ENCODE assay signal across 31 cellular contexts in the genomic region with DNA sequence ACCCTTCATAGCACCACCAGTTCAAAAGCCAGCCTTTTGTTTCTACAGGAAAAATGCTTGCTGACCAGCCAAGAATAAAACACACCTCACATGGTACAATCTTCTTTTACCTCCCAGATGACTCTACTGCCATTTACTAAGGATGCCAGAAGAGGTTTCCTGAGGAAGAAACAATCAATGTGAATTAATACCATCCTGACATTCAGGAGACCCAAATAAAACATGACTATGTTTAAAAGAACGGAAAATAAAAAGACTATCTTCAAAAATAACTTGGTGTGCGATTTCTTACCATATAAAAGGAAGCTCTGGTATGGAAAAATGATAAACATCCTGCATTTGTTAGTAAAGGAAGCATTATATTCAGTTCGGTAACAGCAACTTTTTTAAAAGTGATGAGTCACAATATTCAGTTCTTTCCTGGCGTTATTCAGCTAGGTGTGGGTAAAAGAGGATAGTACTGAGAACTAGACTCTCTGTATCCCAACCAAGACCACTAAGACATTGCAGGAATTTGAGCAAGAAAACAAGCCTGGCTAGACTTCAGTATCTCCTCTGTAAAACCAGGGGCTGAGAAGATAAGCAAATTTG. TPM values are rescaled to one million over a fixed set of nuclear protein-coding genes. Genes with fewer than 3 reads are reported as not detected.
DNase-seq lines count a peak whose midpoint lies in the region; ATAC-seq and TF ChIP-seq lines count a peak whose summit lies in the region.
"Had no signal": no experiment of that assay in that cellular context is flagged by ENCODE, and none has a peak within 500 bp of the region (broad histone marks: within the 10 kb centered on the region; RNA-seq: fewer than 3 reads in every experiment).

No MANE protein-coding gene starts in this region.

- no peaks in the 10 kb centered on the region for H3K27me3 Mint-ChIP-seq in activated T-helper 2 cell treated with anti-CD3 and anti-CD28 coated beads, Interferon-gamma antibody, Interleukin-2, Interleukin-4, amounts not matched to agents 10 μg/mL and 5 μg/mL and 100 μg/mL, durations not matched to agents 14 hours and 24 hours and 36 hours (ENCODE audit: low read depth)
- H3K27me3 Mint-ChIP-seq: activated CD8-positive, alpha-beta memory T cell treated with anti-CD3 and anti-CD28 coated beads, Interleukin-2, amount 10 ng/mL, durations not matched to agents 7 days and 5 days; CD4-positive, CD25-positive, alpha-beta regulatory T cell; effector memory CD8-positive, alpha-beta T cell had no signal

- H3K4me1 Mint-ChIP-seq in activated T-helper 2 cell treated with anti-CD3 and anti-CD28 coated beads, Interferon-gamma antibody, Interleukin-2, Interleukin-4, amounts not matched to agents 10 μg/mL and 5 μg/mL and 100 μg/mL, durations not matched to agents 14 hours and 24 hours and 36 hours (ENCODE audit: low read depth): no peaks in the 10 kb centered on the region
- H3K4me1 Mint-ChIP-seq: activated CD8-positive, alpha-beta memory T cell treated with anti-CD3 and anti-CD28 coated beads, Interleukin-2, amount 10 ng/mL, durations not matched to agents 7 days and 5 days; CD4-positive, CD25-positive, alpha-beta regulatory T cell had no signal

- no peak overlapping the region for H3K27ac Mint-ChIP-seq in activated T-helper 2 cell treated with anti-CD3 and anti-CD28 coated beads, Interferon-gamma antibody, Interleukin-2, Interleukin-4, amounts not matched to agents 10 μg/mL and 5 μg/mL and 100 μg/mL, durations not matched to agents 14 hours and 24 hours and 36 hours
- H3K27ac Mint-ChIP-seq: activated CD8-positive, alpha-beta memory T cell treated with anti-CD3 and anti-CD28 coated beads, Interleukin-2, amount 10 ng/mL, durations not matched to agents 7 days and 5 days; CD4-positive, CD25-positive, alpha-beta regulatory T cell; effector memory CD8-positive, alpha-beta T cell; WTC11 had no signal

- ATAC-seq in SK-N-SH treated with all-trans-retinoic acid at 6 μM for 48 hours: peak; percentile 51
- ATAC-seq: activated CD8-positive, alpha-beta memory T cell treated with anti-CD3 and anti-CD28 coated beads, Interleukin-2, amount 10 ng/mL, durations not matched to agents 7 days and 5 days; effector memory CD8-positive, alpha-beta T cell; K562; left lobe of liver; sciatic nerve; WTC11 had no signal

- intact Hi-C loops in activated T-helper 2 cell treated with anti-CD3 and anti-CD28 coated beads, Interferon-gamma antibody, Interleukin-2, Interleukin-4, amounts not matched to agents 10 μg/mL and 5 μg/mL and 100 μg/mL, durations not matched to agents 14 hours and 24 hours and 36 hours (cut with micrococcal nuclease): no loop called here

- no peak for TF ChIP-seq CTCF in fibroblast of villous mesenchyme (IDR thresholded peaks at IDR 0.05; ENCODE audit: insufficient read depth, low read depth, low read length)

- no peaks in the 10 kb centered on the region for H3K9me3 Mint-ChIP-seq in activated T-helper 2 cell treated with anti-CD3 and anti-CD28 coated beads, Interferon-gamma antibody, Interleukin-2, Interleukin-4, amounts not matched to agents 10 μg/mL and 5 μg/mL and 100 μg/mL, durations not matched to agents 14 hours and 24 hours and 36 hours
- H3K9me3 Mint-ChIP-seq: WTC11 had no signal

- DNase-seq in NOMO-1 treated with DMSO at 0.1 percent for 48 hours (lab: John Stamatoyannopoulos, UW; ENCODE audit: unreplicated experiment): peak; percentile 15
- DNase-seq in NOMO-1 (lab: John Stamatoyannopoulos, UW; ENCODE audit: unreplicated experiment in 2 of 2): no peak
- DNase-seq in fibroblast of villous mesenchyme (ENCODE audit: low read depth): peak; percentile 33
- DNase-seq in OCI-M2 (lab: John Stamatoyannopoulos, UW; ENCODE audit: unreplicated experiment): no peak
- DNase-seq in activated CD4-positive, alpha-beta T cell treated with anti-CD3 and anti-CD28 coated beads for 1 hour: no peak
- DNase-seq in activated T-helper 2 cell treated with anti-CD3 and anti-CD28 coated beads, Interferon-gamma antibody, Interleukin-2, Interleukin-4, amounts not matched to agents 10 μg/mL and 5 μg/mL and 100 μg/mL, durations not matched to agents 14 hours and 24 hours and 36 hours (ENCODE audit: low spot score): no peak
- no peak for DNase-seq in NCI-H2171 treated with DMSO at 0.1 percent for 48 hours (lab: John Stamatoyannopoulos, UW)
- DNase-seq: 8988T; activated CD4-positive, alpha-beta T cell treated with anti-CD3 and anti-CD28 coated beads, Interleukin-2, amount 50 U/mL, for 1 hour; activated CD8-positive, alpha-beta memory T cell treated with anti-CD3 and anti-CD28 coated beads, Interleukin-2, amount 10 ng/mL, durations not matched to agents 7 days and 5 days; activated naive CD4-positive, alpha-beta T cell; activated T-cell treated with anti-CD3 and anti-CD28 coated beads, Interleukin-2, amount 50 U/mL, for 48 hours; CD4-positive, CD25-positive, alpha-beta regulatory T cell; effector memory CD8-positive, alpha-beta T cell; EL; mesendoderm; MG63; NCI-H1436; NCI-H446 treated with DMSO at 0.1 percent for 48 hours; OCI-M1; SHP77; stimulated activated CD4-positive, alpha-beta T cell treated with anti-CD3 and anti-CD28 coated beads, Interleukin-15, amount 100 ng/mL, for 24 hours; stimulated activated naive CD4-positive, alpha-beta T cell treated with Interleukin-2 at 50 U/mL for 16 hours; SW 1271; T1000 had no signal

- no peaks in the 10 kb centered on the region for H3K36me3 Mint-ChIP-seq in activated T-helper 2 cell treated with anti-CD3 and anti-CD28 coated beads, Interferon-gamma antibody, Interleukin-2, Interleukin-4, amounts not matched to agents 10 μg/mL and 5 μg/mL and 100 μg/mL, durations not matched to agents 14 hours and 24 hours and 36 hours (ENCODE audit: low read depth)
- H3K36me3 Mint-ChIP-seq: activated CD8-positive, alpha-beta memory T cell treated with anti-CD3 and anti-CD28 coated beads, Interleukin-2, amount 10 ng/mL, durations not matched to agents 7 days and 5 days; CD4-positive, CD25-positive, alpha-beta regulatory T cell; WTC11 had no signal

- no peak overlapping the region for H3K4me3 ChIP-seq in fibroblast of villous mesenchyme (ENCODE audit: low read depth, low read length)
- H3K4me3 ChIP-seq: esophagus muscularis mucosa, K562, MG63 had no signal

- H3K4me3 Mint-ChIP-seq in activated T-helper 2 cell treated with anti-CD3 and anti-CD28 coated beads, Interferon-gamma antibody, Interleukin-2, Interleukin-4, amounts not matched to agents 10 μg/mL and 5 μg/mL and 100 μg/mL, durations not matched to agents 14 hours and 24 hours and 36 hours (ENCODE audit: low read depth): no peak overlapping the region
- H3K4me3 Mint-ChIP-seq: activated CD8-positive, alpha-beta memory T cell treated with anti-CD3 and anti-CD28 coated beads, Interleukin-2, amount 10 ng/mL, durations not matched to agents 7 days and 5 days; CD4-positive, CD25-positive, alpha-beta regulatory T cell; effector memory CD8-positive, alpha-beta T cell; WTC11 had no signal

TF ChIP-seq in SK-N-SH treated with all-trans-retinoic acid at 6 μM for 48 hours, 23 proteins besides CTCF, POLR2A, EP300 and RAD21 (continues in another document):
- TF ChIP-seq ZNF8 (CRISPR knock-in tag; IDR thresholded peaks at IDR 0.05): no peak
- TF ChIP-seq, protein P1, sequence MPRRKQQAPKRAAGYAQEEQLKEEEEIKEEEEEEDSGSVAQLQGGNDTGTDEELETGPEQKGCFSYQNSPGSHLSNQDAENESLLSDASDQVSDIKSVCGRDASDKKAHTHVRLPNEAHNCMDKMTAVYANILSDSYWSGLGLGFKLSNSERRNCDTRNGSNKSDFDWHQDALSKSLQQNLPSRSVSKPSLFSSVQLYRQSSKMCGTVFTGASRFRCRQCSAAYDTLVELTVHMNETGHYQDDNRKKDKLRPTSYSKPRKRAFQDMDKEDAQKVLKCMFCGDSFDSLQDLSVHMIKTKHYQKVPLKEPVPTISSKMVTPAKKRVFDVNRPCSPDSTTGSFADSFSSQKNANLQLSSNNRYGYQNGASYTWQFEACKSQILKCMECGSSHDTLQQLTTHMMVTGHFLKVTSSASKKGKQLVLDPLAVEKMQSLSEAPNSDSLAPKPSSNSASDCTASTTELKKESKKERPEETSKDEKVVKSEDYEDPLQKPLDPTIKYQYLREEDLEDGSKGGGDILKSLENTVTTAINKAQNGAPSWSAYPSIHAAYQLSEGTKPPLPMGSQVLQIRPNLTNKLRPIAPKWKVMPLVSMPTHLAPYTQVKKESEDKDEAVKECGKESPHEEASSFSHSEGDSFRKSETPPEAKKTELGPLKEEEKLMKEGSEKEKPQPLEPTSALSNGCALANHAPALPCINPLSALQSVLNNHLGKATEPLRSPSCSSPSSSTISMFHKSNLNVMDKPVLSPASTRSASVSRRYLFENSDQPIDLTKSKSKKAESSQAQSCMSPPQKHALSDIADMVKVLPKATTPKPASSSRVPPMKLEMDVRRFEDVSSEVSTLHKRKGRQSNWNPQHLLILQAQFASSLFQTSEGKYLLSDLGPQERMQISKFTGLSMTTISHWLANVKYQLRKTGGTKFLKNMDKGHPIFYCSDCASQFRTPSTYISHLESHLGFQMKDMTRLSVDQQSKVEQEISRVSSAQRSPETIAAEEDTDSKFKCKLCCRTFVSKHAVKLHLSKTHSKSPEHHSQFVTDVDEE (CRISPR knock-in tag; IDR thresholded peaks at IDR 0.05): no peak
- no peak for TF ChIP-seq ZNF70 (CRISPR knock-in tag; IDR thresholded peaks at IDR 0.05)
- no peak for TF ChIP-seq ZNF565 (CRISPR knock-in tag; conservative IDR thresholded peaks at IDR 0.05; ENCODE audit: low read depth)
- TF ChIP-seq RARB (CRISPR knock-in tag; IDR thresholded peaks at IDR 0.05): no peak
- no peak for TF ChIP-seq POU6F1 (CRISPR knock-in tag; IDR thresholded peaks at IDR 0.05; ENCODE audit: borderline replicate concordance, low read depth)
- no peak for TF ChIP-seq ARNTL (CRISPR knock-in tag; IDR thresholded peaks at IDR 0.05; ENCODE audit: borderline replicate concordance, low read depth)
- TF ChIP-seq GLIS3 (CRISPR knock-in tag; IDR thresholded peaks at IDR 0.05): no peak
- TF ChIP-seq ISL1 (CRISPR knock-in tag; IDR thresholded peaks at IDR 0.05): no peak

RNA-seq across cellular contexts. Expression of gene COL21A1, which starts 16.3 kb away (rescaled TPM):
- total RNA-seq in fibroblast of villous mesenchyme: under 0.01 and 0.64 TPM in 2 replicates
- not detected in 2 replicates for total RNA-seq in activated T-helper 2 cell treated with anti-CD3 and anti-CD28 coated beads, Interferon-gamma antibody, Interleukin-2, Interleukin-4, amounts not matched to agents 10 μg/mL and 5 μg/mL and 100 μg/mL, durations not matched to agents 14 hours and 24 hours and 36 hours
- total RNA-seq: activated CD8-positive, alpha-beta memory T cell treated with anti-CD3 and anti-CD28 coated beads, Interleukin-2, amount 10 ng/mL, durations not matched to agents 7 days and 5 days; CD4-positive, CD25-positive, alpha-beta regulatory T cell had no signal

Comparison
In these comparisons a context has a peak if more than half of its experiments do, and no peak if none do; other contexts are left out.
1. DNase-seq: peak in NOMO-1 treated with DMSO at 0.1 percent for 48 hours (single experiment) and fibroblast of villous mesenchyme (single experiment); none in NOMO-1 (0 of 2), OCI-M2 (single experiment), activated CD4-positive, alpha-beta T cell treated with anti-CD3 and anti-CD28 coated beads for 1 hour (single experiment), activated T-helper 2 cell treated with anti-CD3 and anti-CD28 coated beads, Interferon-gamma antibody, Interleukin-2, Interleukin-4, amounts not matched to agents 10 μg/mL and 5 μg/mL and 100 μg/mL, durations not matched to agents 14 hours and 24 hours and 36 hours (single experiment) and NCI-H2171 treated with DMSO at 0.1 percent for 48 hours (single experiment).